29 cellular contexts compared by ENCODE assay signal in genomic region chr3:152058906-152059305, GRCh38.
"Had no signal": no experiment of that assay in that cellular context is flagged by ENCODE, and none has a peak within 500 bp of the region (broad histone marks: within the 10 kb centered on the region; RNA-seq: fewer than 3 reads in every experiment).

No MANE protein-coding gene starts in this region.

- H3K27ac ChIP-seq: body of pancreas, breast epithelium, KMS-11, SJCRH30, SK-N-MC had no signal

- H3K4me2 ChIP-seq: KMS-11 had no signal

- DNase-seq: activated CD4-positive, alpha-beta T cell treated with anti-CD3 and anti-CD28 coated beads, Interleukin-2, amount 10 ng/mL, durations not matched to agents 24 days and 14 days; activated CD4-positive, alpha-beta T cell treated with anti-CD3 and anti-CD28 coated beads, Interleukin-2, amount 50 U/mL, for 4 hours; activated CD8-positive, alpha-beta T cell treated with anti-CD3 and anti-CD28 coated beads for 36 hours; activated effector memory CD4-positive, alpha-beta T cell treated with anti-CD3 and anti-CD28 coated beads, Interleukin-2, amount 50 U/mL, for 16 hours; activated naive CD4-positive, alpha-beta T cell; activated naive CD4-positive, alpha-beta T cell treated with anti-CD3 and anti-CD28 coated beads, Interleukin-2, amount 50 U/mL, for 16 hours; activated naive CD8-positive, alpha-beta T cell treated with anti-CD3 and anti-CD28 coated beads for 36 hours; activated T-cell treated with anti-CD3 and anti-CD28 coated beads, Interleukin-2, amount 50 U/mL, for 1 hour; activated T-cell treated with anti-CD3 and anti-CD28 coated beads, Interleukin-2, amount 50 U/mL, for 72 hours; amniotic stem cell; aorta; body of pancreas; MM.1S; MV-4-11; NCI-H1092; NCI-H1417; NCI-H146; NCI-H187; NCI-H2029 treated with DMSO at 0.1 percent for 48 hours; NCI-H226; NCI-H446 treated with DMSO at 0.1 percent for 48 hours; NCI-H524 treated with DMSO at 0.1 percent for 48 hours; NCI-H748 treated with DMSO at 0.1 percent for 48 hours; SHP77; SJCRH30 had no signal

- H3K36me3 ChIP-seq: breast epithelium, SJCRH30 had no signal

- ATAC-seq: activated CD8-positive, alpha-beta T cell treated with anti-CD3 and anti-CD28 coated beads for 36 hours; activated T-cell treated with anti-CD3 and anti-CD28 coated beads, Interleukin-2, amount 50 U/mL, for 72 hours; activated T-helper 17 cell treated with anti-CD3 and anti-CD28 coated beads, Interleukin-2, amount 50 U/mL, for 72 hours; body of pancreas had no signal

- H3K27me3 ChIP-seq: body of pancreas, breast epithelium, SJCRH30 had no signal

- H3K4me1 ChIP-seq: body of pancreas, breast epithelium, SJCRH30 had no signal

- H3K4me3 ChIP-seq: body of pancreas, breast epithelium, SJCRH30, SK-N-MC had no signal

- H3K9ac ChIP-seq: KMS-11 had no signal

- H3K9me3 ChIP-seq: body of pancreas, breast epithelium, SJCRH30 had no signal
